Comparison of ENCODE assay signal across 13 cellular contexts in genomic region chr22:48824673-48825651, GRCh38.
DNase-seq lines count a peak whose midpoint lies in the region; ATAC-seq and TF ChIP-seq lines count a peak whose summit lies in the region.
"Had no signal": no experiment of that assay in that cellular context is flagged by ENCODE, and none has a peak within 500 bp of the region (broad histone marks: within the 10 kb centered on the region; RNA-seq: fewer than 3 reads in every experiment).

No MANE protein-coding gene starts in this region.

- no peak overlapping the region for H3K27ac ChIP-seq in CD8-positive, alpha-beta memory T cell (ENCODE audit: low read depth, low read length)
- H3K27ac ChIP-seq: heart right ventricle had no signal

- H3K9me3 ChIP-seq in CD8-positive, alpha-beta memory T cell (ENCODE audit: low read length), result no peaks in the 10 kb centered on the region
- H3K9me3 ChIP-seq: BE2C, heart right ventricle had no signal

- H3K4me1 Mint-ChIP-seq in activated naive CD8-positive, alpha-beta T cell treated with anti-CD3 and anti-CD28 coated beads, Interleukin-2, amount 50 U/mL, for 24 hours, result no peaks in the 10 kb centered on the region
- no peaks in the 10 kb centered on the region for H3K4me1 Mint-ChIP-seq in activated naive CD8-positive, alpha-beta T cell treated with anti-CD3 and anti-CD28 coated beads for 36 hours
- H3K4me1 Mint-ChIP-seq in glutamatergic neuron (ENCODE audit: low read depth, unreplicated experiment) (no peaks in the 10 kb centered on the region), type B pancreatic cell (ENCODE audit: unreplicated experiment) (peaks cover 20% of the 10 kb centered on the region)
- no peaks in the 10 kb centered on the region for H3K4me1 Mint-ChIP-seq in CD8-positive, alpha-beta memory T cell
- H3K4me1 Mint-ChIP-seq in effector memory CD8-positive, alpha-beta T cell (ENCODE audit: low read depth in 2 of 2), result no peaks in the 10 kb centered on the region

- CTCF ChIA-PET in CD8-positive, alpha-beta memory T cell (lab: Charles Lee), result no interaction called here

- no peaks in the 10 kb centered on the region for H3K27me3 ChIP-seq in CD8-positive, alpha-beta memory T cell (ENCODE audit: insufficient read depth, low read length, poor library complexity, severe bottlenecking)
- H3K27me3 ChIP-seq: BE2C had no signal

- no peak overlapping the region for H3K27ac Mint-ChIP-seq in activated naive CD8-positive, alpha-beta T cell treated with anti-CD3 and anti-CD28 coated beads, Interleukin-2, amount 50 U/mL, for 24 hours
- H3K27ac Mint-ChIP-seq in activated naive CD8-positive, alpha-beta T cell treated with anti-CD3 and anti-CD28 coated beads for 36 hours, result no peak overlapping the region
- H3K27ac Mint-ChIP-seq in glutamatergic neuron (ENCODE audit: unreplicated experiment) (no peak overlapping the region), type B pancreatic cell (no peak overlapping the region)
- H3K27ac Mint-ChIP-seq in CD8-positive, alpha-beta memory T cell, result peak overlapping the region in 1 of 8 donors; percentile 9
- H3K27ac Mint-ChIP-seq in effector memory CD8-positive, alpha-beta T cell, result no peak overlapping the region

- peaks cover 10% of the 10 kb centered on the region for H3K27me3 Mint-ChIP-seq in activated naive CD8-positive, alpha-beta T cell treated with anti-CD3 and anti-CD28 coated beads, Interleukin-2, amount 50 U/mL, for 24 hours
- H3K27me3 Mint-ChIP-seq in activated naive CD8-positive, alpha-beta T cell treated with anti-CD3 and anti-CD28 coated beads for 36 hours, result peaks cover 24% of the 10 kb centered on the region
- H3K27me3 Mint-ChIP-seq in glutamatergic neuron (ENCODE audit: unreplicated experiment), result peaks cover 4% of the 10 kb centered on the region
- peaks cover 31% of the 10 kb centered on the region for H3K27me3 Mint-ChIP-seq in type B pancreatic cell
- H3K27me3 Mint-ChIP-seq in CD8-positive, alpha-beta memory T cell, result peaks cover 6 to 13% of the 10 kb centered on the region in 2 donors
- H3K27me3 Mint-ChIP-seq in effector memory CD8-positive, alpha-beta T cell, result peaks cover 28 to 68% of the 10 kb centered on the region in 2 donors

- H3K4me3 ChIP-seq in CD8-positive, alpha-beta memory T cell (ENCODE audit: low read length), result no peak overlapping the region
- H3K4me3 ChIP-seq: heart right ventricle had no signal

- POLR2A ChIA-PET in CD8-positive, alpha-beta memory T cell (lab: Charles Lee), result no interaction called here

- no peak for DNase-seq in activated naive CD8-positive, alpha-beta T cell treated with anti-CD3 and anti-CD28 coated beads, Interleukin-2, amount 50 U/mL, for 24 hours
- DNase-seq in activated naive CD8-positive, alpha-beta T cell treated with anti-CD3 and anti-CD28 coated beads for 36 hours, result no peak
- DNase-seq in NCI-H524 (lab: John Stamatoyannopoulos, UW), result peak; percentile 54 to 78
- DNase-seq in glutamatergic neuron, result no peak
- peak; percentile 62 for DNase-seq in type B pancreatic cell (ENCODE audit: extremely low spot score, unreplicated experiment)
- DNase-seq in CD8-positive, alpha-beta memory T cell, result no peak
- DNase-seq in effector memory CD8-positive, alpha-beta T cell, result no peak
- DNase-seq: activated naive CD4-positive, alpha-beta T cell treated with anti-CD3 and anti-CD28 coated beads, Interleukin-2, amount 50 U/mL, for 16 hours; BE2C; heart right ventricle; left cardiac atrium; Right ventricle myocardium superior had no signal

- ATAC-seq in activated naive CD8-positive, alpha-beta T cell treated with anti-CD3 and anti-CD28 coated beads, Interleukin-2, amount 50 U/mL, for 24 hours, result peak; percentile 30
- ATAC-seq in GM19035 (IDR thresholded peaks at IDR 0.05; ENCODE audit: unreplicated experiment), result no peak
- ATAC-seq in effector memory CD8-positive, alpha-beta T cell (replicated peaks), result no peak
- ATAC-seq: heart right ventricle, left cardiac atrium had no signal

- H3K4me3 Mint-ChIP-seq in activated naive CD8-positive, alpha-beta T cell treated with anti-CD3 and anti-CD28 coated beads, Interleukin-2, amount 50 U/mL, for 24 hours, result no peak overlapping the region
- H3K4me3 Mint-ChIP-seq in activated naive CD8-positive, alpha-beta T cell treated with anti-CD3 and anti-CD28 coated beads for 36 hours, result no peak overlapping the region
- H3K4me3 Mint-ChIP-seq in glutamatergic neuron (ENCODE audit: unreplicated experiment) (peak overlapping the region; percentile 38), type B pancreatic cell (no peak overlapping the region)
- no peak overlapping the region for H3K4me3 Mint-ChIP-seq in CD8-positive, alpha-beta memory T cell
- H3K4me3 Mint-ChIP-seq in effector memory CD8-positive, alpha-beta T cell, result no peak overlapping the region

- H3K4me1 ChIP-seq in CD8-positive, alpha-beta memory T cell (ENCODE audit: insufficient read depth, low read length), result no peaks in the 10 kb centered on the region
- H3K4me1 ChIP-seq: BE2C, heart right ventricle had no signal

- no peak for TF ChIP-seq CTCF in glutamatergic neuron (IDR thresholded peaks at IDR 0.05; ENCODE audit: partially characterized antibody, unreplicated experiment)
- no peak for TF ChIP-seq CTCF in type B pancreatic cell (conservative IDR thresholded peaks at IDR 0.05)

- H3K36me3 ChIP-seq in CD8-positive, alpha-beta memory T cell (ENCODE audit: insufficient read depth, low read length), result no peaks in the 10 kb centered on the region
- H3K36me3 ChIP-seq: BE2C, heart right ventricle had no signal

- no peaks in the 10 kb centered on the region for H3K36me3 Mint-ChIP-seq in activated naive CD8-positive, alpha-beta T cell treated with anti-CD3 and anti-CD28 coated beads, Interleukin-2, amount 50 U/mL, for 24 hours (ENCODE audit: low read depth)
- H3K36me3 Mint-ChIP-seq in activated naive CD8-positive, alpha-beta T cell treated with anti-CD3 and anti-CD28 coated beads for 36 hours, result no peaks in the 10 kb centered on the region
- peaks cover 10% of the 10 kb centered on the region for H3K36me3 Mint-ChIP-seq in glutamatergic neuron (ENCODE audit: unreplicated experiment)
- H3K36me3 Mint-ChIP-seq in type B pancreatic cell, result no peaks in the 10 kb centered on the region
- H3K36me3 Mint-ChIP-seq in CD8-positive, alpha-beta memory T cell, result peaks cover 0 to 1% (median 0%) of the 10 kb centered on the region in 3 donors
- H3K36me3 Mint-ChIP-seq in effector memory CD8-positive, alpha-beta T cell (ENCODE audit: insufficient read depth), result no peaks in the 10 kb centered on the region

- no peaks in the 10 kb centered on the region for H3K9me3 Mint-ChIP-seq in activated naive CD8-positive, alpha-beta T cell treated with anti-CD3 and anti-CD28 coated beads, Interleukin-2, amount 50 U/mL, for 24 hours
- no peaks in the 10 kb centered on the region for H3K9me3 Mint-ChIP-seq in activated naive CD8-positive, alpha-beta T cell treated with anti-CD3 and anti-CD28 coated beads for 36 hours
- H3K9me3 Mint-ChIP-seq in glutamatergic neuron (ENCODE audit: unreplicated experiment) (peaks cover 18% of the 10 kb centered on the region), type B pancreatic cell (no peaks in the 10 kb centered on the region)
- peaks cover 0 to under 1% (median 0%) of the 10 kb centered on the region in 5 donors for H3K9me3 Mint-ChIP-seq in CD8-positive, alpha-beta memory T cell
- H3K9me3 Mint-ChIP-seq in effector memory CD8-positive, alpha-beta T cell, result no peaks in the 10 kb centered on the region

Comparison
In these comparisons a context has a peak if more than half of its experiments do, and no peak if none do; other contexts are left out.
1. DNase-seq: peak in NCI-H524 (2 of 2) and type B pancreatic cell (single experiment); none in activated naive CD8-positive, alpha-beta T cell treated with anti-CD3 and anti-CD28 coated beads, Interleukin-2, amount 50 U/mL, for 24 hours (single experiment), activated naive CD8-positive, alpha-beta T cell treated with anti-CD3 and anti-CD28 coated beads for 36 hours (single experiment), glutamatergic neuron (single experiment), CD8-positive, alpha-beta memory T cell (0 of 5) and effector memory CD8-positive, alpha-beta T cell (0 of 3).